13 cellular contexts compared by ENCODE assay signal in the genomic region with DNA sequence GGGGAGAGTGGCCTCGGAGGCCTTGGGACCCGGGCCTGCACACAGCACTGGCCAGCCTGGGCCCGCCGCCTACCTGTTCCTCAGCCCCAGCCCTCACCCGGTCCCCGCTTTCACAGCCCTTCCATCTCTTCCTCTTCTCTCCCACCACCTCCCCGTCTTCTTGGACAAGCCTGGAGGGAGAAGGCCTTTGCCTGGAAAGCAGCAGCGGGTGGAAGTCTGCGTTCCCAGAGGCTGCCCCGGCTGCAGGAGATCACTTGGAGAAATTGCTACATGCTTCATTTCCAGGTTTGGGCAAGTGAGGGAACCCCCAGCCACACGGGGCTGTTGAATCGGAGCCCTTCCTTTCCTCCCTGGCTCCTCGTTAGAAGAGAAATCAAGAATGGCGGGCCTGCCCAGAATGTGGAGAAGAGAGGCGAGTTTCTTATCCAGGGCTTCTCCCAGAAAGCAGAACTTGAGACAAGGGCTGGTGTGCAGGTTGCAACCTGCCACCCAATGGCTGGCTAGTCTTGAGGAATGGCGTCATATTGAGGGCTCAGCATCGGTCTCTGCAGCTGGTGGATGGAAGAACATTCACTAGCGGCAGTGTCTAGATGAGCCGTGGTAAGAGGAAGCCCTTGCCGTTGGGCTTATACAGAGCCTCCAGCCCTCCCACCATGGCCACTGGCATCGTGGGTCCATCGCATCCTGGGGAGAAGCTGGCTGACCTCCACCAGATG. TPM values are rescaled to one million over a fixed set of nuclear protein-coding genes. Genes with fewer than 3 reads are reported as not detected.
A peak's percentile ranks its signal among the peaks of the same experiment; 100 is the strongest.
DNase-seq lines count a peak whose midpoint lies in the region; ATAC-seq and TF ChIP-seq lines count a peak whose summit lies in the region.
"Had no signal": no experiment of that assay in that cellular context is flagged by ENCODE, and none has a peak within 500 bp of the region (broad histone marks: within the 10 kb centered on the region; RNA-seq: fewer than 3 reads in every experiment).

No MANE protein-coding gene starts in this region.

- H3K4me3 ChIP-seq in CD8-positive, alpha-beta T cell (ENCODE audit: low read depth, low read length), result no peak overlapping the region
- H3K4me3 ChIP-seq: gastrocnemius medialis had no signal

- H3K36me3 Mint-ChIP-seq in CD8-positive, alpha-beta T cell, result no peaks in the 10 kb centered on the region
- H3K36me3 Mint-ChIP-seq in activated CD4-positive, alpha-beta memory T cell treated with anti-CD3 and anti-CD28 coated beads for 36 hours, result no peaks in the 10 kb centered on the region
- H3K36me3 Mint-ChIP-seq in naive B cell, result peaks cover 0 to 6% of the 10 kb centered on the region in 2 donors

- no peaks in the 10 kb centered on the region for H3K36me3 ChIP-seq in CD8-positive, alpha-beta T cell (ENCODE audit: insufficient read depth, low read length)
- H3K36me3 ChIP-seq: gastrocnemius medialis had no signal

- intact Hi-C loops in CD8-positive, alpha-beta T cell (cut with DNase I, micrococcal nuclease), result no loop called here
- intact Hi-C loops in activated CD4-positive, alpha-beta memory T cell treated with anti-CD3 and anti-CD28 coated beads for 36 hours (cut with micrococcal nuclease), result loop anchor here (10.0 kb wide), 1 partner anchor 53 kb away; the partner anchor contains the start of gene L1CAM

- ATAC-seq in CD8-positive, alpha-beta T cell, result no peak
- no peak for ATAC-seq in naive B cell (ENCODE audit: low read depth in 2 of 2)
- ATAC-seq in GM18870 (IDR thresholded peaks at IDR 0.05; ENCODE audit: unreplicated experiment), result no peak
- ATAC-seq: gastrocnemius medialis had no signal

- POLR2A ChIA-PET in CD8-positive, alpha-beta T cell (lab: Charles Lee), result interaction anchor here (1.1 kb wide), 1 partner anchor 14 kb away, joined by 3 read pairs; no protein-coding TSS in a partner anchor
- POLR2A ChIA-PET in activated CD4-positive, alpha-beta memory T cell treated with anti-CD3 and anti-CD28 coated beads for 36 hours (lab: Charles Lee), result no interaction called here

- DNase-seq in CD8-positive, alpha-beta T cell, result no peak
- peak; percentile 4 for DNase-seq in GM20000 (ENCODE audit: low spot score)
- no peak for DNase-seq in activated CD4-positive, alpha-beta memory T cell treated with anti-CD3 and anti-CD28 coated beads for 36 hours
- no peak for DNase-seq in naive B cell
- no peak for DNase-seq in effector CD8-positive, alpha-beta T cell (lab: John Stamatoyannopoulos, UW)
- no peak for DNase-seq in UCSD-AML1 (lab: John Stamatoyannopoulos, UW; ENCODE audit: unreplicated experiment)
- DNase-seq: effector memory CD4-positive, alpha-beta T cell; gastrocnemius medialis; left cardiac atrium; NCI-H1417 treated with DMSO at 0.1 percent for 48 hours; NCI-H524 treated with DMSO at 0.1 percent for 48 hours; trophoblast cell had no signal

- TF ChIP-seq CTCF in CD8-positive, alpha-beta T cell (IDR thresholded peaks at IDR 0.05), result no peak
- no peak for TF ChIP-seq CTCF in GM20000 (IDR thresholded peaks at IDR 0.05; ENCODE audit: extremely low read depth, missing control alignments)

- CTCF ChIA-PET in CD8-positive, alpha-beta T cell (lab: Charles Lee), result no interaction called here
- CTCF ChIA-PET in activated CD4-positive, alpha-beta memory T cell treated with anti-CD3 and anti-CD28 coated beads for 36 hours (lab: Charles Lee), result no interaction called here

- peaks cover 2% of the 10 kb centered on the region for H3K27me3 Mint-ChIP-seq in CD8-positive, alpha-beta T cell (ENCODE audit: low read depth)
- H3K27me3 Mint-ChIP-seq in activated CD4-positive, alpha-beta memory T cell treated with anti-CD3 and anti-CD28 coated beads for 36 hours, result no peaks in the 10 kb centered on the region
- H3K27me3 Mint-ChIP-seq in naive B cell, result peaks cover 14 to 40% (median 33%) of the 10 kb centered on the region in 3 donors

- H3K4me1 ChIP-seq in CD8-positive, alpha-beta T cell (ENCODE audit: insufficient read depth, low read length), result no peaks in the 10 kb centered on the region
- H3K4me1 ChIP-seq: gastrocnemius medialis had no signal

- peaks cover 15% of the 10 kb centered on the region for H3K4me1 Mint-ChIP-seq in CD8-positive, alpha-beta T cell (ENCODE audit: low read depth)
- H3K4me1 Mint-ChIP-seq in activated CD4-positive, alpha-beta memory T cell treated with anti-CD3 and anti-CD28 coated beads for 36 hours (ENCODE audit: low read depth), result peaks cover 14% of the 10 kb centered on the region
- H3K4me1 Mint-ChIP-seq in naive B cell, result peaks cover 5 to 8% (median 6%) of the 10 kb centered on the region in 3 donors

- H3K4me3 Mint-ChIP-seq in CD8-positive, alpha-beta T cell, result peak overlapping the region; percentile 64
- H3K4me3 Mint-ChIP-seq in activated CD4-positive, alpha-beta memory T cell treated with anti-CD3 and anti-CD28 coated beads for 36 hours, result peak overlapping the region; percentile 26
- H3K4me3 Mint-ChIP-seq in naive B cell, result peak overlapping the region in 6 of 8 donors; percentile 51 to 79 (median 68)

- no peak overlapping the region for H3K27ac ChIP-seq in CD8-positive, alpha-beta T cell (ENCODE audit: low read depth, low read length)
- H3K27ac ChIP-seq: gastrocnemius medialis had no signal

- no peaks in the 10 kb centered on the region for H3K27me3 ChIP-seq in CD8-positive, alpha-beta T cell (ENCODE audit: insufficient read depth, low read length)

- H3K9me3 Mint-ChIP-seq in CD8-positive, alpha-beta T cell, result no peaks in the 10 kb centered on the region
- no peaks in the 10 kb centered on the region for H3K9me3 Mint-ChIP-seq in activated CD4-positive, alpha-beta memory T cell treated with anti-CD3 and anti-CD28 coated beads for 36 hours
- H3K9me3 Mint-ChIP-seq in naive B cell, result peaks cover 0 to 10% (median 1%) of the 10 kb centered on the region in 7 donors

- no peak overlapping the region for H3K27ac Mint-ChIP-seq in CD8-positive, alpha-beta T cell
- H3K27ac Mint-ChIP-seq in activated CD4-positive, alpha-beta memory T cell treated with anti-CD3 and anti-CD28 coated beads for 36 hours, result no peak overlapping the region
- peak overlapping the region in 1 of 6 donors; percentile 26 for H3K27ac Mint-ChIP-seq in naive B cell

- no peaks in the 10 kb centered on the region for H3K9me3 ChIP-seq in CD8-positive, alpha-beta T cell (ENCODE audit: low read length)
- H3K9me3 ChIP-seq: gastrocnemius medialis had no signal

RNA-seq across cellular contexts. Expression of gene PDZD4, which starts 1.2 kb away (rescaled TPM):
- 10 to 100 TPM; 10.9 to 11.9 TPM for total RNA-seq in CD8-positive, alpha-beta T cell
- 1 to 10 TPM; 4.9 to 5.7 TPM for total RNA-seq in activated CD4-positive, alpha-beta memory T cell treated with anti-CD3 and anti-CD28 coated beads for 36 hours
- under 1 TPM in 1 of 6 donors, not detected in 5; 0.38 TPM for polyA plus RNA-seq in naive B cell (ENCODE audit: low read depth in 6 of 6)

RNA-seq across cellular contexts. Expression of gene SSR4, which starts 37.1 kb away (rescaled TPM):
- 100 to 1,000 TPM; 175 TPM for total RNA-seq in CD8-positive, alpha-beta T cell
- total RNA-seq in activated CD4-positive, alpha-beta memory T cell treated with anti-CD3 and anti-CD28 coated beads for 36 hours, result 100 to 1,000 TPM; 194 to 203 TPM
- 100 to 1,000 TPM; 308 to 413 (median 364) TPM for polyA plus RNA-seq in naive B cell (ENCODE audit: low read depth in 6 of 6)

RNA-seq across cellular contexts. Expression of gene IDH3G, which starts 37.4 kb away (rescaled TPM):
- total RNA-seq in CD8-positive, alpha-beta T cell, result 10 to 100 TPM; 55.8 to 56.5 TPM
- 10 to 100 TPM; 45.9 to 51.5 TPM for total RNA-seq in activated CD4-positive, alpha-beta memory T cell treated with anti-CD3 and anti-CD28 coated beads for 36 hours
- polyA plus RNA-seq in naive B cell (ENCODE audit: low read depth in 6 of 6), result 100 to 1,000 TPM in 1 of 6 donors, 10 to 100 TPM in 5; 78.9 to 112 (median 94.3) TPM

RNA-seq across cellular contexts. Expression of gene SRPK3, which starts 50.8 kb away (rescaled TPM):
- total RNA-seq in CD8-positive, alpha-beta T cell, result not detected
- not detected for total RNA-seq in activated CD4-positive, alpha-beta memory T cell treated with anti-CD3 and anti-CD28 coated beads for 36 hours
- polyA plus RNA-seq in naive B cell (ENCODE audit: low read depth in 6 of 6), result under 1 TPM in 1 of 6 donors, not detected in 5; 0.08 TPM

RNA-seq across cellular contexts. Expression of gene L1CAM, which starts 54.4 kb away (rescaled TPM):
- under 1 TPM in 1 of 2 experiments, not detected in 1; 0.05 TPM for total RNA-seq in CD8-positive, alpha-beta T cell
- total RNA-seq in activated CD4-positive, alpha-beta memory T cell treated with anti-CD3 and anti-CD28 coated beads for 36 hours, result 1 to 10 TPM in 1 of 2 experiments, under 1 TPM in 1; 0.45 to 1.3 TPM
- 1 to 10 TPM in 5 of 6 donors, not detected in 1; 1.1 to 2.1 (median 1.2) TPM for polyA plus RNA-seq in naive B cell (ENCODE audit: low read depth in 6 of 6)
